8 cellular contexts compared by ENCODE assay signal in genomic region chr19:55605207-55605636, GRCh38. TPM values are rescaled to one million over a fixed set of nuclear protein-coding genes. Genes with fewer than 3 reads are reported as not detected.
DNase-seq lines count a peak whose midpoint lies in the region; ATAC-seq and TF ChIP-seq lines count a peak whose summit lies in the region.

No MANE protein-coding gene starts in this region.

- H3K27me3 ChIP-seq in H7 (ENCODE audit: control insufficient read depth, insufficient read depth, low read length) = no peaks in the 10 kb centered on the region
- no peaks in the 10 kb centered on the region for H3K27me3 ChIP-seq in Loucy (ENCODE audit: insufficient read depth, low read length, poor library complexity, severe bottlenecking)

- H3K27ac Mint-ChIP-seq in activated T-helper 2 cell treated with anti-CD3 and anti-CD28 coated beads, Interferon-gamma antibody, Interleukin-2, Interleukin-4, amounts not matched to agents 10 μg/mL and 5 μg/mL and 100 μg/mL, durations not matched to agents 14 hours and 24 hours and 36 hours = peak overlapping the region; percentile 93
- H3K27ac Mint-ChIP-seq in nephron progenitor cell = peak overlapping the region; percentile 96

- peaks cover 29% of the 10 kb centered on the region for H3K36me3 Mint-ChIP-seq in activated T-helper 2 cell treated with anti-CD3 and anti-CD28 coated beads, Interferon-gamma antibody, Interleukin-2, Interleukin-4, amounts not matched to agents 10 μg/mL and 5 μg/mL and 100 μg/mL, durations not matched to agents 14 hours and 24 hours and 36 hours (ENCODE audit: low read depth)
- peaks cover 40% of the 10 kb centered on the region for H3K36me3 Mint-ChIP-seq in nephron progenitor cell (ENCODE audit: low read depth)

- intact Hi-C loops in activated T-helper 2 cell treated with anti-CD3 and anti-CD28 coated beads, Interferon-gamma antibody, Interleukin-2, Interleukin-4, amounts not matched to agents 10 μg/mL and 5 μg/mL and 100 μg/mL, durations not matched to agents 14 hours and 24 hours and 36 hours (cut with micrococcal nuclease) = loop anchor here (1.0 to 10.0 kb wide), 5 partner anchors 18 to 220 kb away; partner anchors contain the start of genes RPL28, TMEM238, U2AF2 and ZNF579

- H3K9ac ChIP-seq in Loucy (ENCODE audit: low read depth, low read length, poor library complexity, severe bottlenecking) = peak overlapping the region; percentile 99

- peaks cover 34% of the 10 kb centered on the region for H3K4me1 Mint-ChIP-seq in activated T-helper 2 cell treated with anti-CD3 and anti-CD28 coated beads, Interferon-gamma antibody, Interleukin-2, Interleukin-4, amounts not matched to agents 10 μg/mL and 5 μg/mL and 100 μg/mL, durations not matched to agents 14 hours and 24 hours and 36 hours (ENCODE audit: low read depth)
- H3K4me1 Mint-ChIP-seq in nephron progenitor cell = peaks cover 51% of the 10 kb centered on the region

- H4K20me1 ChIP-seq in Loucy (ENCODE audit: insufficient read depth, low read length, poor library complexity, severe bottlenecking) = peaks cover 23% of the 10 kb centered on the region

- peak; percentile 79 for ATAC-seq in stimulated activated naive CD8-positive, alpha-beta T cell treated with anti-CD3 and anti-CD28 coated beads, Interleukin-15, Interleukin-2, amounts not matched to agents 100 U/mL and 50 U/mL, for 24 hours

- no peaks in the 10 kb centered on the region for H3K9me3 Mint-ChIP-seq in activated T-helper 2 cell treated with anti-CD3 and anti-CD28 coated beads, Interferon-gamma antibody, Interleukin-2, Interleukin-4, amounts not matched to agents 10 μg/mL and 5 μg/mL and 100 μg/mL, durations not matched to agents 14 hours and 24 hours and 36 hours
- H3K9me3 Mint-ChIP-seq in nephron progenitor cell = peaks cover 6% of the 10 kb centered on the region

- peaks cover 38% of the 10 kb centered on the region for H3K4me1 ChIP-seq in Loucy (ENCODE audit: insufficient read depth, low read length, poor library complexity, severe bottlenecking)

- CTCF ChIA-PET in RWPE1 (lab: Yijun Ruan, JAX) = interaction anchor here (0.6 to 1.5 kb wide), 4 partner anchors 22 to 85 kb away, joined by 3 to 4 read pairs (median 4); no protein-coding TSS in a partner anchor

- DNase-seq in ELF-1 (ENCODE audit: low read depth, low spot score) = peak; percentile 99
- DNase-seq in H7 = peak; percentile 99
- peak; percentile 93 for DNase-seq in RWPE1 (ENCODE audit: low spot score)
- peak; percentile 99 for DNase-seq in activated T-helper 2 cell treated with anti-CD3 and anti-CD28 coated beads, Interferon-gamma antibody, Interleukin-2, Interleukin-4, amounts not matched to agents 10 μg/mL and 5 μg/mL and 100 μg/mL, durations not matched to agents 14 hours and 24 hours and 36 hours (ENCODE audit: low spot score)
- DNase-seq in fibroblast of pulmonary artery (ENCODE audit: low read depth) = peak; percentile 98
- DNase-seq in nephron progenitor cell = peak; percentile 99
- peak; percentile 99 for DNase-seq in stimulated activated naive CD8-positive, alpha-beta T cell treated with anti-CD3 and anti-CD28 coated beads, Interleukin-15, Interleukin-2, amounts not matched to agents 100 U/mL and 50 U/mL, for 24 hours

- no peaks in the 10 kb centered on the region for H3K9me3 ChIP-seq in Loucy (ENCODE audit: insufficient read depth, low read depth, low read length)

- peak overlapping the region; percentile 98 for H3K27ac ChIP-seq in RWPE1

- POLR2A ChIA-PET in RWPE1 (lab: Yijun Ruan, JAX; ENCODE audit: low non-redundant PET) = interaction anchor here (0.5 to 1.0 kb wide), 3 partner anchors 20 to 307 kb away, joined by 3 to 4 read pairs (median 3); partner anchors contain the start of gene ZNF784

- peaks cover 61% of the 10 kb centered on the region for H3K79me2 ChIP-seq in Loucy (ENCODE audit: insufficient read depth, low read length)

- peak overlapping the region; percentile 83 for H3K4me3 Mint-ChIP-seq in activated T-helper 2 cell treated with anti-CD3 and anti-CD28 coated beads, Interferon-gamma antibody, Interleukin-2, Interleukin-4, amounts not matched to agents 10 μg/mL and 5 μg/mL and 100 μg/mL, durations not matched to agents 14 hours and 24 hours and 36 hours (ENCODE audit: low read depth)
- H3K4me3 Mint-ChIP-seq in nephron progenitor cell = peak overlapping the region; percentile 85

- H3K4me2 ChIP-seq in Loucy (ENCODE audit: low read depth, low read length, poor library complexity, severe bottlenecking) = peak overlapping the region; percentile 100

- H3K36me3 ChIP-seq in H7 (replicated peaks; ENCODE audit: control insufficient read depth, insufficient read depth, low read length) = peaks cover 2% of the 10 kb centered on the region
- no peaks in the 10 kb centered on the region for H3K36me3 ChIP-seq in Loucy (ENCODE audit: insufficient read depth, low read length)

- no peaks in the 10 kb centered on the region for H3K27me3 Mint-ChIP-seq in activated T-helper 2 cell treated with anti-CD3 and anti-CD28 coated beads, Interferon-gamma antibody, Interleukin-2, Interleukin-4, amounts not matched to agents 10 μg/mL and 5 μg/mL and 100 μg/mL, durations not matched to agents 14 hours and 24 hours and 36 hours (ENCODE audit: low read depth)
- H3K27me3 Mint-ChIP-seq in nephron progenitor cell (ENCODE audit: low read depth, poor library complexity) = no peaks in the 10 kb centered on the region

- H3F3A ChIP-seq in Loucy (ENCODE audit: low read depth) = peaks cover 10% of the 10 kb centered on the region

- H2AFZ ChIP-seq in Loucy (ENCODE audit: low read length) = no peak overlapping the region; the same call in 1 of the 2 replicates

- peak overlapping the region; percentile 90 for H3K4me3 ChIP-seq in H7 (ENCODE audit: insufficient read depth, low read depth, low read length)
- H3K4me3 ChIP-seq in Loucy (ENCODE audit: low read length, poor library complexity, severe bottlenecking) = peak overlapping the region; percentile 98
- H3K4me3 ChIP-seq in fibroblast of pulmonary artery (replicated peaks; ENCODE audit: low read depth, low read length) = peak overlapping the region; percentile 76

- H3K9me2 ChIP-seq in Loucy (replicated peaks; ENCODE audit: low read depth, low read length) = no peaks in the 10 kb centered on the region

- TF ChIP-seq CTCF in Loucy (conservative IDR thresholded peaks at IDR 0.05; ENCODE audit: low read length) (no peak), RWPE1 (conservative IDR thresholded peaks at IDR 0.05; ENCODE audit: low read depth) (no peak), fibroblast of pulmonary artery (IDR thresholded peaks at IDR 0.05; ENCODE audit: low read length, missing control alignments) (no peak), nephron progenitor cell (IDR thresholded peaks at IDR 0.05) (no peak)

RNA-seq across cellular contexts. Expression of gene ZNF865, which starts 0.2 kb away (rescaled TPM):
- total RNA-seq in H7 (2014; rRNA removed; shearing (Covaris generic)) = 3.5 and 4.9 TPM in 2 replicates
- total RNA-seq in activated T-helper 2 cell treated with anti-CD3 and anti-CD28 coated beads, Interferon-gamma antibody, Interleukin-2, Interleukin-4, amounts not matched to agents 10 μg/mL and 5 μg/mL and 100 μg/mL, durations not matched to agents 14 hours and 24 hours and 36 hours = 13.5 and 13.6 TPM in 2 replicates

RNA-seq across cellular contexts. Expression of gene ZNF524, which starts 5.1 kb away (rescaled TPM):
- total RNA-seq in H7 (2014; rRNA removed; shearing (Covaris generic)) = 11.2 and 13.6 TPM in 2 replicates
- 18.4 and 19.7 TPM in 2 replicates for total RNA-seq in activated T-helper 2 cell treated with anti-CD3 and anti-CD28 coated beads, Interferon-gamma antibody, Interleukin-2, Interleukin-4, amounts not matched to agents 10 μg/mL and 5 μg/mL and 100 μg/mL, durations not matched to agents 14 hours and 24 hours and 36 hours

RNA-seq across cellular contexts. Expression of gene FIZ1, which starts 5.9 kb away (rescaled TPM):
- 4.3 and 4.7 TPM in 2 replicates for total RNA-seq in H7 (2014; rRNA removed; shearing (Covaris generic))
- total RNA-seq in activated T-helper 2 cell treated with anti-CD3 and anti-CD28 coated beads, Interferon-gamma antibody, Interleukin-2, Interleukin-4, amounts not matched to agents 10 μg/mL and 5 μg/mL and 100 μg/mL, durations not matched to agents 14 hours and 24 hours and 36 hours = 18.2 and 18.9 TPM in 2 replicates

RNA-seq across cellular contexts. Expression of gene ZNF784, which starts 19.1 kb away (rescaled TPM):
- 9.8 and 12.5 TPM in 2 replicates for total RNA-seq in H7 (2014; rRNA removed; shearing (Covaris generic))
- 4.3 and 4.9 TPM in 2 replicates for total RNA-seq in activated T-helper 2 cell treated with anti-CD3 and anti-CD28 coated beads, Interferon-gamma antibody, Interleukin-2, Interleukin-4, amounts not matched to agents 10 μg/mL and 5 μg/mL and 100 μg/mL, durations not matched to agents 14 hours and 24 hours and 36 hours

RNA-seq across cellular contexts. Expression of gene ZNF579, which starts 24.6 kb away (rescaled TPM):
- total RNA-seq in H7 (2014; rRNA removed; shearing (Covaris generic)) = 17.2 and 20.5 TPM in 2 replicates
- total RNA-seq in activated T-helper 2 cell treated with anti-CD3 and anti-CD28 coated beads, Interferon-gamma antibody, Interleukin-2, Interleukin-4, amounts not matched to agents 10 μg/mL and 5 μg/mL and 100 μg/mL, durations not matched to agents 14 hours and 24 hours and 36 hours = 8.2 and 10.7 TPM in 2 replicates

Comparison
In these comparisons a context has a peak if more than half of its experiments do, and no peak if none do; other contexts are left out.
1. Peak in every context shown above with its lines: DNase-seq, ATAC-seq, H3K4me3 ChIP-seq and H3K27ac ChIP-seq.